8 cellular contexts compared by ENCODE assay signal in genomic region chr11:11786771-11787170, GRCh38. TPM values are rescaled to one million over a fixed set of nuclear protein-coding genes. Genes with fewer than 3 reads are reported as not detected.
A peak's percentile ranks its signal among the peaks of the same experiment; 100 is the strongest.
DNase-seq lines count a peak whose midpoint lies in the region; ATAC-seq and TF ChIP-seq lines count a peak whose summit lies in the region.

No MANE protein-coding gene starts in this region.

- H3K9me3 Mint-ChIP-seq in neural crest cell = no peaks in the 10 kb centered on the region

- no peak for ATAC-seq in GM18498 (IDR thresholded peaks at IDR 0.05; ENCODE audit: unreplicated experiment)
- no peak for ATAC-seq in HG02571 (IDR thresholded peaks at IDR 0.05; ENCODE audit: unreplicated experiment)
- ATAC-seq in HG03571 (IDR thresholded peaks at IDR 0.05; ENCODE audit: unreplicated experiment) = no peak

- peak; percentile 48 for TF ChIP-seq CTCF in coronary artery (IDR thresholded peaks at IDR 0.05)
- peak; percentile 68 for TF ChIP-seq CTCF in neural crest cell (conservative IDR thresholded peaks at IDR 0.05)

- DNase-seq in ELR (ENCODE audit: low read depth) (peak; percentile 46), NCI-H1694 treated with DMSO at 0.1 percent for 48 hours (lab: John Stamatoyannopoulos, UW) (peak; percentile 4), coronary artery (ENCODE audit: low spot score) (no peak), neural crest cell (ENCODE audit: low read depth, low spot score) (no peak), UCSD-AML1 (lab: John Stamatoyannopoulos, UW; ENCODE audit: unreplicated experiment) (no peak)

- no peak overlapping the region for H3K27ac Mint-ChIP-seq in neural crest cell (ENCODE audit: unreplicated experiment)

- no peak overlapping the region for H3K27ac ChIP-seq in coronary artery

- H3K27me3 Mint-ChIP-seq in neural crest cell (ENCODE audit: low read depth) = no peaks in the 10 kb centered on the region

- H3K36me3 Mint-ChIP-seq in neural crest cell (ENCODE audit: low read depth) = no peaks in the 10 kb centered on the region

- H3K4me3 ChIP-seq in coronary artery = no peak overlapping the region

- no peak overlapping the region for H3K4me3 Mint-ChIP-seq in neural crest cell

- H3K4me1 Mint-ChIP-seq in neural crest cell = peaks cover 5% of the 10 kb centered on the region

RNA-seq across cellular contexts. Expression of gene USP47, which starts 55.0 kb away (rescaled TPM):
- total RNA-seq in neural crest cell = 58.9 and 59.4 TPM in 2 replicates

Comparison
In these comparisons a context has a peak if more than half of its experiments do, and no peak if none do; other contexts are left out.
1. DNase-seq: peak in ELR (single experiment) and NCI-H1694 treated with DMSO at 0.1 percent for 48 hours (single experiment); none in coronary artery (single experiment), neural crest cell (single experiment) and UCSD-AML1 (single experiment).